Comparison of ENCODE assay signal across 10 cellular contexts in the genomic region with DNA sequence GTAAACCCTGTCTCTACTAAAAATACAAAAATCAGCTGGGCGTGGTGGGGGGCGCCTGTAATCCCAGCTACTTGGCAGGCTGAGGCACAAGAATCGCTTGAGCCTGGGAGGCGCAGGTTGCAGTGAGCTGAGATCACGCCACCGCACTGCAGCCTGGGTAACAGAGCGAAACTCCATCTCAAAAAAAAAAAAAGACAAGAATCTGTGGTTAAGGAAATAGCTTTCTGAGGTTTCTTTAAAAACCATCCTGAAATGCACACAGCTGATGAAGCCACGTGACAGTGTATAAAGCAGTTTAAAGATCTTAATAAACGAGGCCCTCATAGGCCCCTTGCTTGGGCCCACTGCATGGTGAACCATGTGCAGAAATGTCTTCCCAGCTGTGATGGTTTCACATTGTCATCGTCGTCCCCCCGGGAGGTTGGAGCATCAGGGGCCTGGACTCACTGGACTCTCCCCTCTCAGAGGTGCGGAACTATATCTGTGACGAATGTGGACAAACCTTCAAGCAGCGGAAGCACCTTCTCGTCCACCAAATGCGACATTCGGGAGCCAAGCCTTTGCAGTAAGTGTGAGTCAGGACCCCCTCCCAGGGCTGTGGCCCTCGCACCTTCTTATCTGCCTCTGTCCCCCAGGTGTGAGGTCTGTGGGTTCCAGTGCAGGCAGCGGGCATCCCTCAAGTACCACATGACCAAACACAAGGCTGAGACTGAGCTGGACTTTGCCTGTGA. TPM values are rescaled to one million over a fixed set of nuclear protein-coding genes. Genes with fewer than 3 reads are reported as not detected.
DNase-seq lines count a peak whose midpoint lies in the region; ATAC-seq and TF ChIP-seq lines count a peak whose summit lies in the region.
"Had no signal": no experiment of that assay in that cellular context is flagged by ENCODE, and none has a peak within 500 bp of the region (broad histone marks: within the 10 kb centered on the region; RNA-seq: fewer than 3 reads in every experiment).

No MANE protein-coding gene starts in this region.

- H3K36me3 Mint-ChIP-seq in activated CD8-positive, alpha-beta T cell treated with anti-CD3 and anti-CD28 coated beads for 36 hours (ENCODE audit: low read depth) = peaks cover 59% of the 10 kb centered on the region

- CTCF ChIA-PET in activated CD8-positive, alpha-beta T cell treated with anti-CD3 and anti-CD28 coated beads for 36 hours (lab: Charles Lee) = interaction anchor here (0.8 to 1.8 kb wide), 4 partner anchors 14 to 56 kb away, joined by 3 to 9 read pairs (median 6); no protein-coding TSS in a partner anchor

- DNase-seq in stimulated activated CD8-positive, alpha-beta memory T cell treated with anti-CD3 and anti-CD28 coated beads, Interleukin-15, amount 100 ng/mL, for 1 hour (ENCODE audit: low read depth) = peak; percentile 12
- DNase-seq in stimulated activated CD8-positive, alpha-beta memory T cell treated with anti-CD3 and anti-CD28 coated beads, Interleukin-4, amount 100 ng/mL, for 48 hours = no peak
- DNase-seq in activated CD8-positive, alpha-beta T cell treated with anti-CD3 and anti-CD28 coated beads for 36 hours = peak; percentile 68
- DNase-seq in effector CD4-positive, alpha-beta T cell = peak; percentile 27
- peak; percentile 44 to 61 for DNase-seq in stimulated activated naive CD8-positive, alpha-beta T cell treated with anti-CD3 and anti-CD28 coated beads, Interleukin-15, amount 100 ng/mL, for 72 hours
- DNase-seq in NCI-H1105 (lab: John Stamatoyannopoulos, UW) = no peak
- no peak for DNase-seq in kidney glomerular epithelial cell (lab: John Stamatoyannopoulos, UW)
- no peak for DNase-seq in H4 (ENCODE audit: low spot score)
- DNase-seq: NCI-H2081 had no signal

- TF ChIP-seq CTCF in activated CD8-positive, alpha-beta T cell treated with anti-CD3 and anti-CD28 coated beads for 36 hours (IDR thresholded peaks at IDR 0.05) = no peak

- intact Hi-C loops in activated CD8-positive, alpha-beta T cell treated with anti-CD3 and anti-CD28 coated beads for 36 hours (cut with micrococcal nuclease) = no loop called here

- no peak overlapping the region for H3K4me3 Mint-ChIP-seq in activated CD8-positive, alpha-beta T cell treated with anti-CD3 and anti-CD28 coated beads for 36 hours
- H3K4me3 Mint-ChIP-seq in stimulated activated naive CD8-positive, alpha-beta T cell treated with anti-CD3 and anti-CD28 coated beads, Interleukin-15, amount 100 ng/mL, for 72 hours = no peak overlapping the region
- H3K4me3 Mint-ChIP-seq: brain had no signal

- POLR2A ChIA-PET in activated CD8-positive, alpha-beta T cell treated with anti-CD3 and anti-CD28 coated beads for 36 hours (lab: Charles Lee) = interaction anchor here (0.6 to 3.0 kb wide), 11 partner anchors 9 to 136 kb away, joined by 3 to 18 read pairs (median 3); partner anchors contain the start of gene TCF25

- H3K27ac Mint-ChIP-seq in activated CD8-positive, alpha-beta T cell treated with anti-CD3 and anti-CD28 coated beads for 36 hours = peak overlapping the region; percentile 69
- H3K27ac Mint-ChIP-seq in stimulated activated naive CD8-positive, alpha-beta T cell treated with anti-CD3 and anti-CD28 coated beads, Interleukin-15, amount 100 ng/mL, for 72 hours = peak overlapping the region in 1 of 2 donors; percentile 78

- no peaks in the 10 kb centered on the region for H3K9me3 Mint-ChIP-seq in activated CD8-positive, alpha-beta T cell treated with anti-CD3 and anti-CD28 coated beads for 36 hours
- no peaks in the 10 kb centered on the region for H3K9me3 Mint-ChIP-seq in stimulated activated naive CD8-positive, alpha-beta T cell treated with anti-CD3 and anti-CD28 coated beads, Interleukin-15, amount 100 ng/mL, for 72 hours
- H3K9me3 Mint-ChIP-seq: brain had no signal

- H3K4me1 Mint-ChIP-seq in activated CD8-positive, alpha-beta T cell treated with anti-CD3 and anti-CD28 coated beads for 36 hours (ENCODE audit: low read depth) = peaks cover 31% of the 10 kb centered on the region
- peaks cover 36% of the 10 kb centered on the region for H3K4me1 Mint-ChIP-seq in stimulated activated naive CD8-positive, alpha-beta T cell treated with anti-CD3 and anti-CD28 coated beads, Interleukin-15, amount 100 ng/mL, for 72 hours
- H3K4me1 Mint-ChIP-seq: brain had no signal

- ATAC-seq in activated CD8-positive, alpha-beta T cell treated with anti-CD3 and anti-CD28 coated beads for 36 hours = peak; percentile 58
- ATAC-seq in stimulated activated naive CD8-positive, alpha-beta T cell treated with anti-CD3 and anti-CD28 coated beads, Interleukin-15, amount 100 ng/mL, for 72 hours = peak; percentile 84

- no peaks in the 10 kb centered on the region for H3K27me3 Mint-ChIP-seq in activated CD8-positive, alpha-beta T cell treated with anti-CD3 and anti-CD28 coated beads for 36 hours
- no peaks in the 10 kb centered on the region for H3K27me3 Mint-ChIP-seq in stimulated activated naive CD8-positive, alpha-beta T cell treated with anti-CD3 and anti-CD28 coated beads, Interleukin-15, amount 100 ng/mL, for 72 hours
- H3K27me3 Mint-ChIP-seq: brain had no signal

RNA-seq across cellular contexts. Expression of gene ZNF276, which starts 16.2 kb away (rescaled TPM):
- total RNA-seq in activated CD8-positive, alpha-beta T cell treated with anti-CD3 and anti-CD28 coated beads for 36 hours = 10 to 100 TPM; 24.6 to 27.9 TPM
- 5.9 and 6.9 TPM in 2 replicates for total RNA-seq in H4 (2014; rRNA removed; shearing (Covaris generic))

RNA-seq across cellular contexts. Expression of gene VPS9D1, which starts 16.8 kb away (rescaled TPM):
- total RNA-seq in activated CD8-positive, alpha-beta T cell treated with anti-CD3 and anti-CD28 coated beads for 36 hours = 1 to 10 TPM; 1.5 to 1.6 TPM
- 4.1 and 6.0 TPM in 2 replicates for total RNA-seq in H4 (2014; rRNA removed; shearing (Covaris generic))

RNA-seq across cellular contexts. Expression of gene SPATA2L, which starts 36.0 kb away (rescaled TPM):
- 1 to 10 TPM; 2.6 to 3.3 TPM for total RNA-seq in activated CD8-positive, alpha-beta T cell treated with anti-CD3 and anti-CD28 coated beads for 36 hours
- total RNA-seq in H4 (2014; rRNA removed; shearing (Covaris generic)) = 8.1 and 9.2 TPM in 2 replicates

RNA-seq across cellular contexts. Expression of gene CDK10, which starts 51.0 kb away (rescaled TPM):
- total RNA-seq in activated CD8-positive, alpha-beta T cell treated with anti-CD3 and anti-CD28 coated beads for 36 hours = 10 to 100 TPM; 85.8 to 98.6 TPM
- 23.0 and 37.5 TPM in 2 replicates for total RNA-seq in H4 (2014; rRNA removed; shearing (Covaris generic))

Comparison
In these comparisons a context has a peak if more than half of its experiments do, and no peak if none do; other contexts are left out.
1. DNase-seq: peak in stimulated activated CD8-positive, alpha-beta memory T cell treated with anti-CD3 and anti-CD28 coated beads, Interleukin-15, amount 100 ng/mL, for 1 hour (single experiment), activated CD8-positive, alpha-beta T cell treated with anti-CD3 and anti-CD28 coated beads for 36 hours (single experiment), effector CD4-positive, alpha-beta T cell (single experiment) and stimulated activated naive CD8-positive, alpha-beta T cell treated with anti-CD3 and anti-CD28 coated beads, Interleukin-15, amount 100 ng/mL, for 72 hours (2 of 2); none in stimulated activated CD8-positive, alpha-beta memory T cell treated with anti-CD3 and anti-CD28 coated beads, Interleukin-4, amount 100 ng/mL, for 48 hours (single experiment), NCI-H1105 (single experiment), kidney glomerular epithelial cell (single experiment) and H4 (single experiment).